In the genomic region with DNA sequence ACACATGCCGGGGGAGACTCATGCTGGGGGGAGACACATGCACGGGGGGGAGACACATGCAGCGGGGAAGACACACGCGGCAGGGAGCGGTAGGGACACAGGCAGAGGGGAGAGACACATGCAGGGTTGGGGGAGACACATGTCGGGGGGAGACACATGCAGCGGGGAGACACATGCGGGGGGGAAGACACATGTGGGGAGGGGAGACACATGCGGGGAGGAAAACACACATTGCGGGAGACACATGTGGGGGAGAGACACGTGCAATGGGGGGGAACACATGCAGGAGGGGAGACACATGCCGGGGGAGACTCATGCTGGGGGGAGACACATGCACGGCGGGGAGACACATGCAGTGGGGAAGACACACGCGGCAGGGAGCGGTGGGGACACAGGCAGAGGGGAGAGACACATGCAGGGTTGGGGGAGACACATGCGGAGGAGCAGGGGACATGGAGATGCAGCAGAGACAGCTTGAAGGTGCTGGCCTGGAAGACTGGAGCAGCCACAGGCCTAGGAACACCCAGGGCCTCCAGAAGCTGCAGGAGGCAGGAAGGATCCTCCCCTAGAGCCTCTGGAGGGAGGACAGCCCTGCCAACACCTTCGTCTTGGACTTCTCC, we compare ENCODE assay signal across 14 cellular contexts. TPM values are rescaled to one million over a fixed set of nuclear protein-coding genes. Genes with fewer than 3 reads are reported as not detected.
"Had no signal": no experiment of that assay in that cellular context is flagged by ENCODE, and none has a peak within 500 bp of the region (broad histone marks: within the 10 kb centered on the region; RNA-seq: fewer than 3 reads in every experiment).

No MANE protein-coding gene starts in this region.

- H3K4me1 ChIP-seq: SJCRH30, upper lobe of left lung had no signal

- H3K4me1 Mint-ChIP-seq: activated CD4-positive, alpha-beta T cell treated with anti-CD3 and anti-CD28 coated beads for 36 hours; mesothelial cell of epicardium had no signal

- ATAC-seq: activated CD4-positive, alpha-beta T cell treated with anti-CD3 and anti-CD28 coated beads for 36 hours; esophagus mucosa; stimulated activated naive CD8-positive, alpha-beta T cell treated with anti-CD3 and anti-CD28 coated beads, Interleukin-15, Interleukin-2, amounts not matched to agents 100 U/mL and 50 U/mL, for 24 hours had no signal

- H3K36me3 ChIP-seq: ovary, SJCRH30, upper lobe of left lung had no signal

- H3K4me3 ChIP-seq: hepatocyte, ovary, SJCRH30, upper lobe of left lung had no signal

- H3K27ac ChIP-seq: hepatocyte, ovary, SJCRH30, upper lobe of left lung had no signal

- H3K4me3 Mint-ChIP-seq: activated CD4-positive, alpha-beta memory T cell treated with anti-CD3 and anti-CD28 coated beads for 36 hours; activated CD4-positive, alpha-beta T cell treated with anti-CD3 and anti-CD28 coated beads for 36 hours; activated naive CD4-positive, alpha-beta T cell treated with anti-CD3 and anti-CD28 coated beads for 36 hours; activated T-helper 1 cell treated with anti-CD3 and anti-CD28 coated beads, Interleukin-12 subunit alpha, Interleukin-12 subunit beta, Interleukin-2, Interleukin-4 antibody, amounts not matched to agents 30 ng/mL and 10 ng/mL and 1 ng/mL, durations not matched to agents 14 hours and 24 hours and 36 hours; mesothelial cell of epicardium; nephron progenitor cell had no signal

- H3K36me3 Mint-ChIP-seq: activated CD4-positive, alpha-beta memory T cell treated with anti-CD3 and anti-CD28 coated beads for 36 hours had no signal

- H3K9me3 ChIP-seq: ovary, SJCRH30 had no signal

- DNase-seq: activated CD4-positive, alpha-beta memory T cell treated with anti-CD3 and anti-CD28 coated beads for 36 hours; activated CD4-positive, alpha-beta T cell treated with anti-CD3 and anti-CD28 coated beads for 36 hours; activated naive CD4-positive, alpha-beta T cell treated with anti-CD3 and anti-CD28 coated beads for 36 hours; kidney glomerular epithelial cell; nephron progenitor cell; SJCRH30; stimulated activated naive CD8-positive, alpha-beta T cell treated with anti-CD3 and anti-CD28 coated beads, Interleukin-15, Interleukin-2, amounts not matched to agents 100 U/mL and 50 U/mL, for 24 hours; T-helper 2 cell; upper lobe of left lung had no signal

RNA-seq across cellular contexts. Expression of a gene that starts 20.3 kb away (rescaled TPM):
- total RNA-seq: activated CD4-positive, alpha-beta memory T cell treated with anti-CD3 and anti-CD28 coated beads for 36 hours; activated CD4-positive, alpha-beta T cell treated with anti-CD3 and anti-CD28 coated beads for 36 hours; activated naive CD4-positive, alpha-beta T cell treated with anti-CD3 and anti-CD28 coated beads for 36 hours; SJCRH30 had no signal
